In the genomic region with DNA sequence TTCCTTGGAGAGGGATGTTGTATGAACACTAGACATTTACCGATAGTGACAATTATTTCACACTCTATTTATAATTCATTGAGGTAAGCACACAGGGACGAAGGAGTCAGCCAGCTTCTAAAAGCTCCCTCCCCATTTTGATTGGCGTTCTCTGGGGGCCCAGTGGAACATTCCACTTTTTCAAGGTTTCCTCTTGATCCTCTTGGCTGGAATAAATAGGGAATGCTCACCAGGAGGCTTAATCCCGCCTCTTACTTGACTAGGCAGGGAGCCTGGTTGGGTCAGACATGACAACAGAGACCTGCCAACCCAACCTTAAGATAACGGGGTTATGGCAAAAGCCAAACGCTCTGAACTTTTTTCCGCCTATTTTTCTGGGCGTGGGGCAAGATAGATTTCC, we compare ENCODE assay signal across 13 cellular contexts. TPM values are rescaled to one million over a fixed set of nuclear protein-coding genes. Genes with fewer than 3 reads are reported as not detected.
DNase-seq lines count a peak whose midpoint lies in the region; ATAC-seq and TF ChIP-seq lines count a peak whose summit lies in the region.
"Had no signal": no experiment of that assay in that cellular context is flagged by ENCODE, and none has a peak within 500 bp of the region (broad histone marks: within the 10 kb centered on the region; RNA-seq: fewer than 3 reads in every experiment).

No MANE protein-coding gene starts in this region.

- intact Hi-C loops in lower lobe of right lung (cut with DNase I), result no loop called here

- no peaks in the 10 kb centered on the region for H3K9me3 ChIP-seq in lower lobe of right lung
- H3K9me3 ChIP-seq in thoracic aorta, result no peaks in the 10 kb centered on the region

- peak overlapping the region; percentile 39 for H3K27ac ChIP-seq in caudate nucleus (ENCODE audit: low read depth, low read length)
- no peak overlapping the region for H3K27ac ChIP-seq in lower lobe of right lung
- H3K27ac ChIP-seq in thoracic aorta, result peak overlapping the region; percentile 86 to 87
- H3K27ac ChIP-seq: BLaER1 treated with 17β-estradiol and CSF1 and Interleukin-3, amounts not matched to agents 10 nM and 100 nM; KMS-11 had no signal

- H3K4me1 Mint-ChIP-seq in activated T-cell treated with anti-CD3 and anti-CD28 coated beads, Interleukin-2, amount 50 U/mL, for 4 hours (ENCODE audit: low read depth), result peaks cover 14% of the 10 kb centered on the region

- no peak for DNase-seq in activated T-cell treated with anti-CD3 and anti-CD28 coated beads, Interleukin-2, amount 50 U/mL, for 4 hours
- no peak for DNase-seq in activated T-cell treated with anti-CD3 and anti-CD28 coated beads, Interleukin-2, amount 50 U/mL, for 1 hour
- DNase-seq in caudate nucleus (lab: John Stamatoyannopoulos, UW) (peak in 7 of 61 donors; percentile 18 to 47 (median 34)), lower lobe of right lung (no peak), thoracic aorta (ENCODE audit: low spot score) (no peak), HuH-7.5 (ENCODE audit: low spot score) (no peak), SKM-1 (lab: John Stamatoyannopoulos, UW; ENCODE audit: unreplicated experiment) (no peak)
- DNase-seq: NCI-H510A treated with DMSO at 0.1 percent for 48 hours, SHP77 had no signal

- H3K27me3 ChIP-seq in lower lobe of right lung (ENCODE audit: low read depth) (peaks cover 22% of the 10 kb centered on the region), thoracic aorta (replicated peaks; ENCODE audit: insufficient read depth) (no peaks in the 10 kb centered on the region)
- H3K27me3 ChIP-seq: BLaER1 treated with 17β-estradiol and CSF1 and Interleukin-3, amounts not matched to agents 10 nM and 100 nM had no signal

- no peaks in the 10 kb centered on the region for H3K36me3 Mint-ChIP-seq in activated T-cell treated with anti-CD3 and anti-CD28 coated beads, Interleukin-2, amount 50 U/mL, for 4 hours (ENCODE audit: insufficient read depth)

- ATAC-seq in activated T-cell treated with anti-CD3 and anti-CD28 coated beads, Interleukin-2, amount 50 U/mL, for 4 hours, result no peak
- ATAC-seq in lower lobe of right lung (no peak), thoracic aorta (ENCODE audit: insufficient number of reproducible peaks, low FRiP score, low read depth) (peak; percentile 23), HG02642 (IDR thresholded peaks at IDR 0.05; ENCODE audit: poor library complexity, unreplicated experiment) (no peak)
- ATAC-seq: GM12878 had no signal

- TF ChIP-seq CTCF in lower lobe of right lung (IDR thresholded peaks at IDR 0.05) (no peak), thoracic aorta (IDR thresholded peaks at IDR 0.05) (no peak)

- H3K4me3 Mint-ChIP-seq in activated T-cell treated with anti-CD3 and anti-CD28 coated beads, Interleukin-2, amount 50 U/mL, for 4 hours, result peak overlapping the region; percentile 39

- peaks cover 12% of the 10 kb centered on the region for H3K4me1 ChIP-seq in lower lobe of right lung
- peaks cover 2 to 23% of the 10 kb centered on the region in 2 donors for H3K4me1 ChIP-seq in thoracic aorta (ENCODE audit: control insufficient read depth in 1 of 2, low read depth in 2 of 2)
- H3K4me1 ChIP-seq: BLaER1 treated with 17β-estradiol and CSF1 and Interleukin-3, amounts not matched to agents 10 nM and 100 nM had no signal

- H3K36me3 ChIP-seq in lower lobe of right lung (no peaks in the 10 kb centered on the region), thoracic aorta (no peaks in the 10 kb centered on the region)
- H3K36me3 ChIP-seq: BLaER1 treated with 17β-estradiol and CSF1 and Interleukin-3, amounts not matched to agents 10 nM and 100 nM had no signal

- peaks cover 5% of the 10 kb centered on the region for H3K9me3 Mint-ChIP-seq in activated T-cell treated with anti-CD3 and anti-CD28 coated beads, Interleukin-2, amount 50 U/mL, for 4 hours

- H3K27me3 Mint-ChIP-seq in activated T-cell treated with anti-CD3 and anti-CD28 coated beads, Interleukin-2, amount 50 U/mL, for 4 hours (ENCODE audit: low read depth), result peaks cover 52% of the 10 kb centered on the region

- H3K4me3 ChIP-seq in lower lobe of right lung, result peak overlapping the region; percentile 58
- peak overlapping the region; percentile 94 for H3K4me3 ChIP-seq in thoracic aorta
- H3K4me3 ChIP-seq: BLaER1 treated with 17β-estradiol and CSF1 and Interleukin-3, amounts not matched to agents 10 nM and 100 nM; GM12878 had no signal

RNA-seq across cellular contexts. Expression of gene ACTN2, which starts 1.0 kb away (rescaled TPM):
- under 1 TPM; 0.24 to 0.63 (median 0.34) TPM for total RNA-seq in activated T-cell treated with anti-CD3 and anti-CD28 coated beads, Interleukin-2, amount 50 U/mL, for 4 hours
- 1.9 TPM for total RNA-seq in lower lobe of right lung
- total RNA-seq in thoracic aorta, result 10 to 100 TPM; 32.2 to 52.9 TPM
- total RNA-seq: GM12878 had no signal

Comparison
In these comparisons a context has a peak if more than half of its experiments do, and no peak if none do; other contexts are left out.
1. RNA of gene ACTN2, which starts 1.0 kb away (total RNA-seq): 32.2 to 52.9 TPM in thoracic aorta; 1.9 TPM in lower lobe of right lung (single experiment) and 0.24 to 0.63 TPM in activated T-cell treated with anti-CD3 and anti-CD28 coated beads, Interleukin-2, amount 50 U/mL, for 4 hours; every median in the first group is over 10 times any median in the second.